In genomic region chr4:109378511-109378910, GRCh38 we compare ENCODE assay signal across 26 cellular contexts.
"Had no signal": no experiment of that assay in that cellular context is flagged by ENCODE, and none has a peak within 500 bp of the region (broad histone marks: within the 10 kb centered on the region; RNA-seq: fewer than 3 reads in every experiment).

No MANE protein-coding gene starts in this region.

- DNase-seq: activated effector memory CD4-positive, alpha-beta T cell treated with anti-CD3 and anti-CD28 coated beads, Interleukin-2, amount 50 U/mL, for 16 hours; activated effector memory CD4-positive, alpha-beta T cell treated with Interleukin-2 at 50 U/mL for 16 hours; activated gamma-delta T cell; activated gamma-delta T cell treated with Interleukin-2 at 50 U/mL for 16 hours; activated naive CD4-positive, alpha-beta T cell; activated naive CD4-positive, alpha-beta T cell treated with anti-CD3 and anti-CD28 coated beads for 36 hours; activated naive CD4-positive, alpha-beta T cell treated with anti-CD3 and anti-CD28 coated beads, Interleukin-2, amount 10 ng/mL, durations not matched to agents 7 days and 5 days; activated naive CD4-positive, alpha-beta T cell treated with anti-CD3 and anti-CD28 coated beads, Interleukin-2, amount 50 U/mL, for 16 hours; activated naive CD4-positive, alpha-beta T cell treated with Interleukin-2 at 50 U/mL for 16 hours; activated naive CD8-positive, alpha-beta T cell treated with anti-CD3 and anti-CD28 coated beads for 36 hours; activated naive CD8-positive, alpha-beta T cell treated with anti-CD3 and anti-CD28 coated beads, Interleukin-2, amount 10 ng/mL, durations not matched to agents 7 days and 5 days; activated naive CD8-positive, alpha-beta T cell treated with anti-CD3 and anti-CD28 coated beads, Interleukin-2, amount 50 U/mL, for 24 hours; activated T-cell treated with anti-CD3 and anti-CD28 coated beads, Interleukin-2, amount 50 U/mL, for 1 hour; activated T-cell treated with anti-CD3 and anti-CD28 coated beads, Interleukin-2, amount 50 U/mL, for 24 hours; activated T-cell treated with anti-CD3 and anti-CD28 coated beads, Interleukin-2, amount 50 U/mL, for 4 hours; activated T-cell treated with anti-CD3 and anti-CD28 coated beads, Interleukin-2, amount 50 U/mL, for 48 hours; activated T-cell treated with anti-CD3 and anti-CD28 coated beads, Interleukin-2, amount 50 U/mL, for 72 hours; adrenal gland; amniotic stem cell; amygdala; anterior cingulate cortex; aorta; body of pancreas; brain microvascular endothelial cell; central memory CD4-positive, alpha-beta T cell; cerebellar nuclear complex had no signal
